ENCODE assay signal across 10 cellular contexts in genomic region chr16:3152022-3152272, GRCh38. TPM values are rescaled to one million over a fixed set of nuclear protein-coding genes. Genes with fewer than 3 reads are reported as not detected.
DNase-seq lines count a peak whose midpoint lies in the region; ATAC-seq, FAIRE-seq and TF ChIP-seq lines count a peak whose summit lies in the region.
"Had no signal": no experiment of that assay in that cellular context is flagged by ENCODE, and none has a peak within 500 bp of the region (broad histone marks: within the 10 kb centered on the region; RNA-seq: fewer than 3 reads in every experiment).

No MANE protein-coding gene starts in this region.

- H3K9me3 Mint-ChIP-seq in activated CD4-positive, alpha-beta T cell treated with anti-CD3 and anti-CD28 coated beads, Interleukin-2, amount 10 ng/mL, durations not matched to agents 24 days and 14 days: peaks cover 4% of the 10 kb centered on the region
- peaks cover 0 to 3% of the 10 kb centered on the region in 2 donors for H3K9me3 Mint-ChIP-seq in activated T-cell treated with anti-CD3 and anti-CD28 coated beads, Interleukin-2, amount 50 U/mL, for 72 hours

- no peaks in the 10 kb centered on the region for H3K36me3 ChIP-seq in thoracic aorta

- no peaks in the 10 kb centered on the region for H3K9me3 ChIP-seq in thoracic aorta

- peaks cover 7 to 19% of the 10 kb centered on the region in 2 donors for H3K4me1 ChIP-seq in thoracic aorta (ENCODE audit: control insufficient read depth in 1 of 2, low read depth in 2 of 2)

- peaks cover 12% of the 10 kb centered on the region for H3K27me3 Mint-ChIP-seq in activated CD4-positive, alpha-beta T cell treated with anti-CD3 and anti-CD28 coated beads, Interleukin-2, amount 10 ng/mL, durations not matched to agents 24 days and 14 days
- H3K27me3 Mint-ChIP-seq in activated T-cell treated with anti-CD3 and anti-CD28 coated beads, Interleukin-2, amount 50 U/mL, for 72 hours (ENCODE audit: low read depth): peaks cover under 1% of the 10 kb centered on the region

- no peak for FAIRE-seq in GM12892 (lab: Jason Lieb, UNC)

- H3K27ac ChIP-seq in thoracic aorta: peak overlapping the region in 1 of 2 donors; percentile 51

- no peak for TF ChIP-seq POLR2A in GM12892 (IDR thresholded peaks at IDR 0.05; ENCODE audit: low read depth, low read length)

- no peak for TF ChIP-seq CTCF in thoracic aorta (IDR thresholded peaks at IDR 0.05)

- H3K4me1 Mint-ChIP-seq in activated CD4-positive, alpha-beta T cell treated with anti-CD3 and anti-CD28 coated beads, Interleukin-2, amount 10 ng/mL, durations not matched to agents 24 days and 14 days: peaks cover 27% of the 10 kb centered on the region
- H3K4me1 Mint-ChIP-seq in activated T-cell treated with anti-CD3 and anti-CD28 coated beads, Interleukin-2, amount 50 U/mL, for 72 hours (ENCODE audit: low read depth): peaks cover 23% of the 10 kb centered on the region

- peak overlapping the region; percentile 94 for H3K27ac Mint-ChIP-seq in activated CD4-positive, alpha-beta T cell treated with anti-CD3 and anti-CD28 coated beads, Interleukin-2, amount 10 ng/mL, durations not matched to agents 24 days and 14 days
- H3K27ac Mint-ChIP-seq in activated T-cell treated with anti-CD3 and anti-CD28 coated beads, Interleukin-2, amount 50 U/mL, for 72 hours: peak overlapping the region; percentile 91

- peaks cover 10% of the 10 kb centered on the region for H3K36me3 Mint-ChIP-seq in activated CD4-positive, alpha-beta T cell treated with anti-CD3 and anti-CD28 coated beads, Interleukin-2, amount 10 ng/mL, durations not matched to agents 24 days and 14 days (ENCODE audit: low read depth)
- peaks cover 2 to 3% of the 10 kb centered on the region in 2 donors for H3K36me3 Mint-ChIP-seq in activated T-cell treated with anti-CD3 and anti-CD28 coated beads, Interleukin-2, amount 50 U/mL, for 72 hours (ENCODE audit: insufficient read depth in 2 of 2)

- intact Hi-C loops in activated CD4-positive, alpha-beta T cell treated with anti-CD3 and anti-CD28 coated beads, Interleukin-2, amount 10 ng/mL, durations not matched to agents 24 days and 14 days (cut with micrococcal nuclease): loop anchor here (1.0 to 5.0 kb wide), 3 partner anchors 35 to 155 kb away; partner anchors contain the start of genes TIGD7, ZNF263 and ZNF75A

- no peaks in the 10 kb centered on the region for H3K27me3 ChIP-seq in thoracic aorta (replicated peaks; ENCODE audit: insufficient read depth)

- ATAC-seq in activated T-cell treated with anti-CD3 and anti-CD28 coated beads, Interleukin-2, amount 50 U/mL, for 72 hours (replicated peaks in 1 of 2): no peak
- ATAC-seq in thoracic aorta (ENCODE audit: insufficient number of reproducible peaks, low FRiP score, low read depth) (no peak), GM21825 (IDR thresholded peaks at IDR 0.05; ENCODE audit: unreplicated experiment) (no peak)

- peak overlapping the region; percentile 88 for H3K4me3 Mint-ChIP-seq in activated CD4-positive, alpha-beta T cell treated with anti-CD3 and anti-CD28 coated beads, Interleukin-2, amount 10 ng/mL, durations not matched to agents 24 days and 14 days
- H3K4me3 Mint-ChIP-seq in activated T-cell treated with anti-CD3 and anti-CD28 coated beads, Interleukin-2, amount 50 U/mL, for 72 hours: peak overlapping the region; percentile 78 to 80

- DNase-seq in activated CD4-positive, alpha-beta T cell treated with anti-CD3 and anti-CD28 coated beads, Interleukin-2, amount 10 ng/mL, durations not matched to agents 24 days and 14 days: peak; percentile 75
- DNase-seq in activated CD4-positive, alpha-beta T cell treated with anti-CD3 and anti-CD28 coated beads for 4 hours: no peak
- peak; percentile 31 to 34 for DNase-seq in activated T-cell treated with anti-CD3 and anti-CD28 coated beads, Interleukin-2, amount 50 U/mL, for 72 hours
- no peak for DNase-seq in thoracic aorta (ENCODE audit: low spot score)
- DNase-seq in GM12892 (ENCODE audit: insufficient read length): no peak
- DNase-seq in NOMO-1 treated with DMSO at 0.1 percent for 48 hours (lab: John Stamatoyannopoulos, UW; ENCODE audit: unreplicated experiment): no peak

- H3K4me3 ChIP-seq in iPS-11a (ENCODE audit: low read depth, low read length): peak overlapping the region; percentile 70
- H3K4me3 ChIP-seq in thoracic aorta: peak overlapping the region; percentile 94

RNA-seq across cellular contexts. Expression of gene ZNF213, which starts 17.1 kb away (rescaled TPM):
- 9.5 and 10.6 TPM in 2 replicates for total RNA-seq in activated CD4-positive, alpha-beta T cell treated with anti-CD3 and anti-CD28 coated beads, Interleukin-2, amount 10 ng/mL, durations not matched to agents 24 days and 14 days
- 10 to 100 TPM; 12.2 to 16.3 TPM for total RNA-seq in activated T-cell treated with anti-CD3 and anti-CD28 coated beads, Interleukin-2, amount 50 U/mL, for 72 hours
- 10 to 100 TPM in 1 of 2 donors, 1 to 10 TPM in 1; 5.9 to 16.2 TPM for total RNA-seq in thoracic aorta
- 1.6 TPM for polyA plus RNA-seq in GM12892 (2012; ENCODE audit: missing spikeins)

RNA-seq across cellular contexts. Expression of gene OR1F1, which starts 36.1 kb away (rescaled TPM):
- not detected in 2 replicates for total RNA-seq in activated CD4-positive, alpha-beta T cell treated with anti-CD3 and anti-CD28 coated beads, Interleukin-2, amount 10 ng/mL, durations not matched to agents 24 days and 14 days
- total RNA-seq in activated T-cell treated with anti-CD3 and anti-CD28 coated beads, Interleukin-2, amount 50 U/mL, for 72 hours: under 1 TPM in 1 of 2 donors, not detected in 1; 0.35 TPM
- total RNA-seq in thoracic aorta: not detected
- polyA plus RNA-seq in GM12892 (2012; ENCODE audit: missing spikeins): not detected
- total RNA-seq: Daoy; T-helper 1 cell treated with Interleukin-12 subunit alpha and Interleukin-12 subunit beta and Interleukin-4 antibody, amounts not matched to agents 30 ng/mL and 1 ng/mL, for 36 hours had no signal

RNA-seq across cellular contexts. Expression of gene ZNF205, which starts 39.6 kb away (rescaled TPM):
- total RNA-seq in activated CD4-positive, alpha-beta T cell treated with anti-CD3 and anti-CD28 coated beads, Interleukin-2, amount 10 ng/mL, durations not matched to agents 24 days and 14 days: 0.21 and 0.47 TPM in 2 replicates
- under 1 TPM; 0.12 to 0.28 TPM for total RNA-seq in activated T-cell treated with anti-CD3 and anti-CD28 coated beads, Interleukin-2, amount 50 U/mL, for 72 hours
- 10 to 100 TPM; 16.4 to 19.4 TPM for total RNA-seq in thoracic aorta
- polyA plus RNA-seq in GM12892 (2012; ENCODE audit: missing spikeins): not detected

RNA-seq across cellular contexts. Expression of gene ZSCAN10, which starts 52.9 kb away (rescaled TPM):
- total RNA-seq in activated CD4-positive, alpha-beta T cell treated with anti-CD3 and anti-CD28 coated beads, Interleukin-2, amount 10 ng/mL, durations not matched to agents 24 days and 14 days: not detected in 2 replicates
- under 1 TPM; 0.28 to 0.48 TPM for total RNA-seq in activated T-cell treated with anti-CD3 and anti-CD28 coated beads, Interleukin-2, amount 50 U/mL, for 72 hours
- not detected for total RNA-seq in thoracic aorta
- not detected for polyA plus RNA-seq in GM12892 (2012; ENCODE audit: missing spikeins)
- total RNA-seq: Daoy had no signal

Comparison
In these comparisons a context has a peak if more than half of its experiments do, and no peak if none do; other contexts are left out.
1. DNase-seq: peak in activated CD4-positive, alpha-beta T cell treated with anti-CD3 and anti-CD28 coated beads, Interleukin-2, amount 10 ng/mL, durations not matched to agents 24 days and 14 days (single experiment) and activated T-cell treated with anti-CD3 and anti-CD28 coated beads, Interleukin-2, amount 50 U/mL, for 72 hours (2 of 2); none in activated CD4-positive, alpha-beta T cell treated with anti-CD3 and anti-CD28 coated beads for 4 hours (0 of 2), thoracic aorta (single experiment), GM12892 (single experiment) and NOMO-1 treated with DMSO at 0.1 percent for 48 hours (single experiment).
2. RNA of gene ZNF205, which starts 39.6 kb away (total RNA-seq): 16.4 to 19.4 TPM in thoracic aorta; 0.12 to 0.28 TPM in activated T-cell treated with anti-CD3 and anti-CD28 coated beads, Interleukin-2, amount 50 U/mL, for 72 hours and 0.21 to 0.47 TPM in activated CD4-positive, alpha-beta T cell treated with anti-CD3 and anti-CD28 coated beads, Interleukin-2, amount 10 ng/mL, durations not matched to agents 24 days and 14 days; every median in the first group is over 10 times any median in the second.